In genomic region chrX:78333521-78333920, GRCh38 we compare ENCODE assay signal across 11 cellular contexts. TPM values are rescaled to one million over a fixed set of nuclear protein-coding genes. Genes with fewer than 3 reads are reported as not detected.
DNase-seq lines count a peak whose midpoint lies in the region; ATAC-seq and TF ChIP-seq lines count a peak whose summit lies in the region.
"Had no signal": no experiment of that assay in that cellular context is flagged by ENCODE, and none has a peak within 500 bp of the region (broad histone marks: within the 10 kb centered on the region; RNA-seq: fewer than 3 reads in every experiment).

No MANE protein-coding gene starts in this region.

- peak overlapping the region; percentile 33 for H3K4me3 Mint-ChIP-seq in activated naive CD4-positive, alpha-beta T cell treated with anti-CD3 and anti-CD28 coated beads, Interleukin-2, amount 50 U/mL, for 24 hours
- peak overlapping the region; percentile 64 for H3K4me3 Mint-ChIP-seq in T-helper 1 cell treated with Interleukin-12 subunit alpha and Interleukin-12 subunit beta and Interleukin-4 antibody, amounts not matched to agents 30 μg/mL and 1 μg/mL, for 36 hours
- H3K4me3 Mint-ChIP-seq in stimulated activated effector memory CD8-positive, alpha-beta T cell treated with anti-CD3 and anti-CD28 coated beads, Interleukin-12 subunit alpha, Interleukin-12 subunit beta, amount 100 ng/mL, for 72 hours, result no peak overlapping the region
- H3K4me3 Mint-ChIP-seq: endodermal cell had no signal

- no peaks in the 10 kb centered on the region for H3K79me2 ChIP-seq in smooth muscle cell (ENCODE audit: low read depth)

- H4K20me1 ChIP-seq in smooth muscle cell (ENCODE audit: low read depth), result no peaks in the 10 kb centered on the region

- no peaks in the 10 kb centered on the region for H3K27me3 Mint-ChIP-seq in activated naive CD4-positive, alpha-beta T cell treated with anti-CD3 and anti-CD28 coated beads, Interleukin-2, amount 50 U/mL, for 24 hours
- no peaks in the 10 kb centered on the region for H3K27me3 Mint-ChIP-seq in T-helper 1 cell treated with Interleukin-12 subunit alpha and Interleukin-12 subunit beta and Interleukin-4 antibody, amounts not matched to agents 30 μg/mL and 1 μg/mL, for 36 hours (ENCODE audit: low read depth)

- H3K4me2 ChIP-seq in smooth muscle cell, result no peak overlapping the region

- no peaks in the 10 kb centered on the region for H3K4me1 ChIP-seq in smooth muscle cell (ENCODE audit: low read depth)
- H3K4me1 ChIP-seq: stomach had no signal

- no peak for TF ChIP-seq CTCF in smooth muscle cell (IDR thresholded peaks at IDR 0.05; ENCODE audit: borderline replicate concordance, insufficient read depth, poor library complexity, severe bottlenecking)

- DNase-seq in activated naive CD4-positive, alpha-beta T cell treated with Interleukin-2 at 50 U/mL for 16 hours, result no peak
- no peak for DNase-seq in stimulated activated effector memory CD8-positive, alpha-beta T cell treated with anti-CD3 and anti-CD28 coated beads, Interleukin-12 subunit alpha, Interleukin-12 subunit beta, amount 100 ng/mL, for 72 hours (ENCODE audit: low spot score in 2 of 2)
- no peak for DNase-seq in smooth muscle cell (lab: John Stamatoyannopoulos, UW; ENCODE audit: unreplicated experiment)
- DNase-seq in stimulated activated CD4-positive, alpha-beta T cell treated with anti-CD3 and anti-CD28 coated beads, Interleukin-4, amount 100 ng/mL, for 1 hour, result no peak
- no peak for DNase-seq in NCI-H2227 (lab: John Stamatoyannopoulos, UW; ENCODE audit: unreplicated experiment)
- DNase-seq: DMS 273 treated with DMSO at 0.1 percent for 48 hours, endodermal cell, stomach had no signal

- peak; percentile 64 for ATAC-seq in HG02759 (IDR thresholded peaks at IDR 0.05; ENCODE audit: unreplicated experiment)
- ATAC-seq in stimulated activated effector memory CD8-positive, alpha-beta T cell treated with anti-CD3 and anti-CD28 coated beads, Interleukin-12 subunit alpha, Interleukin-12 subunit beta, amount 100 ng/mL, for 72 hours, result peak; percentile 75

- H2AFZ ChIP-seq in smooth muscle cell (ENCODE audit: low read depth), result no peak overlapping the region

- no peaks in the 10 kb centered on the region for H3K36me3 ChIP-seq in smooth muscle cell (ENCODE audit: low read depth)
- H3K36me3 ChIP-seq: stomach had no signal

- peak overlapping the region; percentile 70 for H3K27ac Mint-ChIP-seq in activated naive CD4-positive, alpha-beta T cell treated with anti-CD3 and anti-CD28 coated beads, Interleukin-2, amount 50 U/mL, for 24 hours
- H3K27ac Mint-ChIP-seq in T-helper 1 cell treated with Interleukin-12 subunit alpha and Interleukin-12 subunit beta and Interleukin-4 antibody, amounts not matched to agents 30 μg/mL and 1 μg/mL, for 36 hours, result peak overlapping the region; percentile 83
- H3K27ac Mint-ChIP-seq in stimulated activated effector memory CD8-positive, alpha-beta T cell treated with anti-CD3 and anti-CD28 coated beads, Interleukin-12 subunit alpha, Interleukin-12 subunit beta, amount 100 ng/mL, for 72 hours, result peak overlapping the region; percentile 48
- H3K27ac Mint-ChIP-seq: endodermal cell had no signal

- H3K9me3 ChIP-seq in smooth muscle cell (replicated peaks; ENCODE audit: low read depth), result no peaks in the 10 kb centered on the region
- H3K9me3 ChIP-seq: stomach had no signal

- H3K36me3 Mint-ChIP-seq in activated naive CD4-positive, alpha-beta T cell treated with anti-CD3 and anti-CD28 coated beads, Interleukin-2, amount 50 U/mL, for 24 hours, result no peaks in the 10 kb centered on the region
- peaks cover 14% of the 10 kb centered on the region for H3K36me3 Mint-ChIP-seq in T-helper 1 cell treated with Interleukin-12 subunit alpha and Interleukin-12 subunit beta and Interleukin-4 antibody, amounts not matched to agents 30 μg/mL and 1 μg/mL, for 36 hours (ENCODE audit: low read depth)
- no peaks in the 10 kb centered on the region for H3K36me3 Mint-ChIP-seq in stimulated activated effector memory CD8-positive, alpha-beta T cell treated with anti-CD3 and anti-CD28 coated beads, Interleukin-12 subunit alpha, Interleukin-12 subunit beta, amount 100 ng/mL, for 72 hours

- H3K4me1 Mint-ChIP-seq in activated naive CD4-positive, alpha-beta T cell treated with anti-CD3 and anti-CD28 coated beads, Interleukin-2, amount 50 U/mL, for 24 hours, result peaks cover 77% of the 10 kb centered on the region
- peaks cover 52% of the 10 kb centered on the region for H3K4me1 Mint-ChIP-seq in T-helper 1 cell treated with Interleukin-12 subunit alpha and Interleukin-12 subunit beta and Interleukin-4 antibody, amounts not matched to agents 30 μg/mL and 1 μg/mL, for 36 hours (ENCODE audit: low read depth)
- H3K4me1 Mint-ChIP-seq in stimulated activated effector memory CD8-positive, alpha-beta T cell treated with anti-CD3 and anti-CD28 coated beads, Interleukin-12 subunit alpha, Interleukin-12 subunit beta, amount 100 ng/mL, for 72 hours, result peaks cover 16% of the 10 kb centered on the region

- no peaks in the 10 kb centered on the region for H3K27me3 ChIP-seq in smooth muscle cell (ENCODE audit: low read depth)
- H3K27me3 ChIP-seq: stomach had no signal

- no peak overlapping the region for H3K9ac ChIP-seq in smooth muscle cell (ENCODE audit: low read depth)

- H3K4me3 ChIP-seq in smooth muscle cell, result no peak overlapping the region
- H3K4me3 ChIP-seq: stomach had no signal

- H3K9me3 Mint-ChIP-seq in activated naive CD4-positive, alpha-beta T cell treated with anti-CD3 and anti-CD28 coated beads, Interleukin-2, amount 50 U/mL, for 24 hours, result no peaks in the 10 kb centered on the region
- H3K9me3 Mint-ChIP-seq in T-helper 1 cell treated with Interleukin-12 subunit alpha and Interleukin-12 subunit beta and Interleukin-4 antibody, amounts not matched to agents 30 μg/mL and 1 μg/mL, for 36 hours, result peaks cover 12% of the 10 kb centered on the region
- H3K9me3 Mint-ChIP-seq in stimulated activated effector memory CD8-positive, alpha-beta T cell treated with anti-CD3 and anti-CD28 coated beads, Interleukin-12 subunit alpha, Interleukin-12 subunit beta, amount 100 ng/mL, for 72 hours, result no peaks in the 10 kb centered on the region

- H3K27ac ChIP-seq in smooth muscle cell (ENCODE audit: low read depth), result no peak overlapping the region
- H3K27ac ChIP-seq: stomach had no signal

- no peaks in the 10 kb centered on the region for H3F3A ChIP-seq in smooth muscle cell (ENCODE audit: low read depth)

RNA-seq across cellular contexts. Expression of gene CYSLTR1, which starts 6.1 kb away (rescaled TPM):
- 4.4 and 6.0 TPM in 2 replicates for total RNA-seq in smooth muscle cell
- polyA plus RNA-seq in smooth muscle cell, result 2.1 and 3.4 TPM in 2 replicates
